Comparison of ENCODE assay signal across 8 cellular contexts in genomic region chr3:160400048-160400630, GRCh38. TPM values are rescaled to one million over a fixed set of nuclear protein-coding genes. Genes with fewer than 3 reads are reported as not detected.
A peak's percentile ranks its signal among the peaks of the same experiment; 100 is the strongest.
DNase-seq lines count a peak whose midpoint lies in the region; ATAC-seq and TF ChIP-seq lines count a peak whose summit lies in the region.

No MANE protein-coding gene starts in this region.

- intact Hi-C loops in activated CD4-positive, alpha-beta T cell treated with anti-CD3 and anti-CD28 coated beads for 36 hours (cut with DNase I, micrococcal nuclease) = no loop called here

- H3K27me3 Mint-ChIP-seq in activated CD4-positive, alpha-beta T cell treated with anti-CD3 and anti-CD28 coated beads for 36 hours = peaks cover 7% of the 10 kb centered on the region
- peaks cover 0 to 7% of the 10 kb centered on the region in 2 donors for H3K27me3 Mint-ChIP-seq in stimulated activated naive B cell treated with anti-CD40 and anti-IgM and Interleukin-4, amounts not matched to agents 10 μg/mL and 1 μg/mL and 100 μg/mL, for 72 hours

- no peaks in the 10 kb centered on the region for H3K9me3 Mint-ChIP-seq in activated CD4-positive, alpha-beta T cell treated with anti-CD3 and anti-CD28 coated beads for 36 hours (ENCODE audit: low read depth)
- H3K9me3 Mint-ChIP-seq in stimulated activated naive B cell treated with anti-CD40 and anti-IgM and Interleukin-4, amounts not matched to agents 10 μg/mL and 1 μg/mL and 100 μg/mL, for 72 hours = no peaks in the 10 kb centered on the region

- DNase-seq in COLO668 (lab: John Stamatoyannopoulos, UW; ENCODE audit: unreplicated experiment) (peak; percentile 37), GM20000 (ENCODE audit: low spot score) (peak; percentile 37), KBM-7 (peak; percentile 49), medulla oblongata (ENCODE audit: extremely low spot score) (peak; percentile 28), NCI-H446 treated with DMSO at 0.1 percent for 48 hours (lab: John Stamatoyannopoulos, UW) (no peak)
- DNase-seq in activated CD4-positive, alpha-beta T cell treated with anti-CD3 and anti-CD28 coated beads for 36 hours = peak; percentile 49
- peak; percentile 2 to 22 (median 13) for DNase-seq in effector memory CD4-positive, alpha-beta T cell
- peak; percentile 35 for DNase-seq in stimulated activated naive B cell treated with anti-CD40 and anti-IgM and Interleukin-4, amounts not matched to agents 10 μg/mL and 1 μg/mL and 100 μg/mL, for 72 hours

- H3K4me3 ChIP-seq in effector memory CD4-positive, alpha-beta T cell (ENCODE audit: insufficient read depth, low read depth, low read length, poor library complexity, severe bottlenecking) = peak overlapping the region; percentile 93

- peaks cover 4% of the 10 kb centered on the region for H3K27me3 ChIP-seq in effector memory CD4-positive, alpha-beta T cell (replicated peaks; ENCODE audit: control insufficient read depth, insufficient read depth, low read length, poor library complexity, severe bottlenecking)

- CTCF ChIA-PET in activated CD4-positive, alpha-beta T cell treated with anti-CD3 and anti-CD28 coated beads for 36 hours (lab: Charles Lee) = interaction anchor here (1.7 kb wide), 1 partner anchor 14 kb away, joined by 7 read pairs; no protein-coding TSS in a partner anchor

- H3K4me3 Mint-ChIP-seq in activated CD4-positive, alpha-beta T cell treated with anti-CD3 and anti-CD28 coated beads for 36 hours = peak overlapping the region; percentile 91
- H3K4me3 Mint-ChIP-seq in stimulated activated naive B cell treated with anti-CD40 and anti-IgM and Interleukin-4, amounts not matched to agents 10 μg/mL and 1 μg/mL and 100 μg/mL, for 72 hours = peak overlapping the region; percentile 98

- H3K36me3 ChIP-seq in effector memory CD4-positive, alpha-beta T cell (ENCODE audit: control insufficient read depth, insufficient read depth, low read length) = no peaks in the 10 kb centered on the region

- H3K36me3 Mint-ChIP-seq in activated CD4-positive, alpha-beta T cell treated with anti-CD3 and anti-CD28 coated beads for 36 hours (ENCODE audit: low read depth) = peaks cover 41% of the 10 kb centered on the region
- peaks cover 17 to 31% of the 10 kb centered on the region in 2 donors for H3K36me3 Mint-ChIP-seq in stimulated activated naive B cell treated with anti-CD40 and anti-IgM and Interleukin-4, amounts not matched to agents 10 μg/mL and 1 μg/mL and 100 μg/mL, for 72 hours

- TF ChIP-seq CTCF in GM20000 (IDR thresholded peaks at IDR 0.05; ENCODE audit: extremely low read depth, missing control alignments) = no peak

- peak overlapping the region; percentile 96 for H3K27ac Mint-ChIP-seq in activated CD4-positive, alpha-beta T cell treated with anti-CD3 and anti-CD28 coated beads for 36 hours
- peak overlapping the region; percentile 99 for H3K27ac Mint-ChIP-seq in stimulated activated naive B cell treated with anti-CD40 and anti-IgM and Interleukin-4, amounts not matched to agents 10 μg/mL and 1 μg/mL and 100 μg/mL, for 72 hours

- peak overlapping the region; percentile 91 for H3K27ac ChIP-seq in effector memory CD4-positive, alpha-beta T cell (ENCODE audit: insufficient read depth, low read length, poor library complexity, severe bottlenecking)

- ATAC-seq in activated CD4-positive, alpha-beta T cell treated with anti-CD3 and anti-CD28 coated beads for 36 hours = peak; percentile 8
- ATAC-seq in stimulated activated naive B cell treated with anti-CD40 and anti-IgM and Interleukin-4, amounts not matched to agents 10 μg/mL and 1 μg/mL and 100 μg/mL, for 72 hours (replicated peaks) = peak; percentile 37 to 38

- peaks cover 12% of the 10 kb centered on the region for H3K4me1 ChIP-seq in effector memory CD4-positive, alpha-beta T cell (ENCODE audit: control insufficient read depth, insufficient read depth, low read length, poor library complexity, severe bottlenecking)

- POLR2A ChIA-PET in activated CD4-positive, alpha-beta T cell treated with anti-CD3 and anti-CD28 coated beads for 36 hours (lab: Charles Lee) = interaction anchor here (0.7 to 1.4 kb wide), 4 partner anchors 10 to 174 kb away, joined by 3 to 24 read pairs (median 8); partner anchors contain the start of gene TRIM59

- in situ Hi-C loops in KBM-7 (cut with MboI; ENCODE audit: low pct_unique_long_range_greater_than_20kb, low sequenced_read_pairs) = no loop called here

- peaks cover 37% of the 10 kb centered on the region for H3K4me1 Mint-ChIP-seq in activated CD4-positive, alpha-beta T cell treated with anti-CD3 and anti-CD28 coated beads for 36 hours
- H3K4me1 Mint-ChIP-seq in stimulated activated naive B cell treated with anti-CD40 and anti-IgM and Interleukin-4, amounts not matched to agents 10 μg/mL and 1 μg/mL and 100 μg/mL, for 72 hours = peaks cover 22 to 49% of the 10 kb centered on the region in 2 donors

- no peaks in the 10 kb centered on the region for H3K9me3 ChIP-seq in effector memory CD4-positive, alpha-beta T cell (ENCODE audit: control insufficient read depth, low read length)

RNA-seq across cellular contexts. Expression of gene SMC4, which starts 0.7 kb away (rescaled TPM):
- 100 to 1,000 TPM; 176 to 216 TPM for total RNA-seq in activated CD4-positive, alpha-beta T cell treated with anti-CD3 and anti-CD28 coated beads for 36 hours

RNA-seq across cellular contexts. Expression of gene IFT80, which starts 1.1 kb away (rescaled TPM):
- 10 to 100 TPM; 15.0 to 18.1 TPM for total RNA-seq in activated CD4-positive, alpha-beta T cell treated with anti-CD3 and anti-CD28 coated beads for 36 hours

RNA-seq across cellular contexts. Expression of gene TRIM59, which starts 49.4 kb away (rescaled TPM):
- total RNA-seq in activated CD4-positive, alpha-beta T cell treated with anti-CD3 and anti-CD28 coated beads for 36 hours = 10 to 100 TPM; 32.5 to 42.2 TPM
